Comparison of ENCODE assay signal across 15 cellular contexts in genomic region chr10:33099748-33100147, GRCh38.
A peak's percentile ranks its signal among the peaks of the same experiment; 100 is the strongest.
DNase-seq lines count a peak whose midpoint lies in the region; ATAC-seq and TF ChIP-seq lines count a peak whose summit lies in the region.
"Had no signal": no experiment of that assay in that cellular context is flagged by ENCODE, and none has a peak within 500 bp of the region (broad histone marks: within the 10 kb centered on the region; RNA-seq: fewer than 3 reads in every experiment).

No MANE protein-coding gene starts in this region.

- H3K4me1 ChIP-seq in OCI-LY7 (ENCODE audit: insufficient read depth, low read length, poor library complexity, severe bottlenecking) (peaks cover 68% of the 10 kb centered on the region), A673 (ENCODE audit: insufficient read depth, low read length, poor library complexity, severe bottlenecking) (no peaks in the 10 kb centered on the region)
- H3K4me1 ChIP-seq: gastroesophageal sphincter, prostate gland had no signal

- no peak for DNase-seq in activated T-cell treated with anti-CD3 and anti-CD28 coated beads, Interleukin-2, amount 50 U/mL, for 4 hours
- no peak for DNase-seq in activated T-cell treated with anti-CD3 and anti-CD28 coated beads, Interleukin-2, amount 50 U/mL, for 1 hour
- DNase-seq in OCI-LY7 (ENCODE audit: low spot score) (no peak), dedifferentiated amniotic fluid mesenchymal stem cell (ENCODE audit: extremely low spot score) (peak; percentile 72), A673 (ENCODE audit: low spot score) (no peak), pons (ENCODE audit: low spot score) (no peak)
- DNase-seq in CD4-positive, alpha-beta T cell, result no peak
- DNase-seq: activated CD4-positive, alpha-beta T cell treated with anti-CD3 and anti-CD28 coated beads, Interleukin-2, amount 50 U/mL, for 48 hours; islet precursor cell; NCI-H1930; NCI-H526 had no signal

- H3K9me3 ChIP-seq in OCI-LY7 (ENCODE audit: low read length), result peaks cover 65% of the 10 kb centered on the region
- H3K9me3 ChIP-seq in CD4-positive, alpha-beta T cell (ENCODE audit: control insufficient read depth, low read length), result peaks cover 4% of the 10 kb centered on the region
- no peaks in the 10 kb centered on the region for H3K9me3 ChIP-seq in A673 (ENCODE audit: low read depth, low read length, poor library complexity, severe bottlenecking)
- H3K9me3 ChIP-seq: gastroesophageal sphincter, prostate gland had no signal

- H3K36me3 ChIP-seq in OCI-LY7 (ENCODE audit: insufficient read depth, low read length) (peaks cover 44% of the 10 kb centered on the region), A673 (ENCODE audit: insufficient read depth, low read length, poor library complexity, severe bottlenecking) (no peaks in the 10 kb centered on the region)
- H3K36me3 ChIP-seq: gastroesophageal sphincter, prostate gland, tibial nerve had no signal

- no peaks in the 10 kb centered on the region for H3K9me2 ChIP-seq in OCI-LY7 (ENCODE audit: insufficient read depth, low read length)

- H3K36me3 Mint-ChIP-seq in activated T-cell treated with anti-CD3 and anti-CD28 coated beads, Interleukin-2, amount 50 U/mL, for 4 hours (ENCODE audit: insufficient read depth), result peaks cover 9% of the 10 kb centered on the region
- peaks cover 4% of the 10 kb centered on the region for H3K36me3 Mint-ChIP-seq in stimulated activated naive CD8-positive, alpha-beta T cell treated with anti-CD3 and anti-CD28 coated beads, Interleukin-15, Interleukin-2, amounts not matched to agents 100 ng/mL and 50 ng/mL, for 24 hours (ENCODE audit: low read depth)
- H3K36me3 Mint-ChIP-seq in CD4-positive, alpha-beta T cell (ENCODE audit: low read depth), result peaks cover 12% of the 10 kb centered on the region

- POLR2A ChIA-PET in OCI-LY7 (lab: Charles Lee), result interaction anchor here (0.6 to 7.1 kb wide), 4 partner anchors 13 to 19 kb away, joined by 3 to 78 read pairs (median 5); no protein-coding TSS in a partner anchor
- POLR2A ChIA-PET in CD4-positive, alpha-beta T cell (lab: Charles Lee), result interaction anchor here (1.3 to 4.1 kb wide), 3 partner anchors 10 to 39 kb away, joined by 6 to 21 read pairs (median 9); no protein-coding TSS in a partner anchor
- POLR2A ChIA-PET in A673 (lab: Charles Lee; ENCODE audit: low non-redundant PET), result no interaction called here

- H3K27me3 Mint-ChIP-seq in activated T-cell treated with anti-CD3 and anti-CD28 coated beads, Interleukin-2, amount 50 U/mL, for 4 hours (ENCODE audit: low read depth), result no peaks in the 10 kb centered on the region
- peaks cover 5% of the 10 kb centered on the region for H3K27me3 Mint-ChIP-seq in stimulated activated naive CD8-positive, alpha-beta T cell treated with anti-CD3 and anti-CD28 coated beads, Interleukin-15, Interleukin-2, amounts not matched to agents 100 ng/mL and 50 ng/mL, for 24 hours
- no peaks in the 10 kb centered on the region for H3K27me3 Mint-ChIP-seq in CD4-positive, alpha-beta T cell

- H3K4me1 Mint-ChIP-seq in activated T-cell treated with anti-CD3 and anti-CD28 coated beads, Interleukin-2, amount 50 U/mL, for 4 hours (ENCODE audit: low read depth), result peaks cover 72% of the 10 kb centered on the region
- peaks cover 58% of the 10 kb centered on the region for H3K4me1 Mint-ChIP-seq in stimulated activated naive CD8-positive, alpha-beta T cell treated with anti-CD3 and anti-CD28 coated beads, Interleukin-15, Interleukin-2, amounts not matched to agents 100 ng/mL and 50 ng/mL, for 24 hours (ENCODE audit: low read depth)
- H3K4me1 Mint-ChIP-seq in CD4-positive, alpha-beta T cell (ENCODE audit: low read depth), result peaks cover 44% of the 10 kb centered on the region

- intact Hi-C loops in OCI-LY7 (cut with micrococcal nuclease; ENCODE audit: unreplicated experiment), result loop anchor here (5.0 to 10.0 kb wide), 4 partner anchors 53 to 782 kb away; partner anchors contain the start of gene ITGB1
- intact Hi-C loops in CD4-positive, alpha-beta T cell (cut with DNase I, micrococcal nuclease), result no loop called here
- intact Hi-C loops in A673 (cut with micrococcal nuclease; ENCODE audit: unreplicated experiment), result no loop called here

- H2AFZ ChIP-seq in OCI-LY7 (ENCODE audit: low read length), result peak overlapping the region; percentile 31; the same call in 1 of the 2 replicates

- H3K4me3 Mint-ChIP-seq in activated T-cell treated with anti-CD3 and anti-CD28 coated beads, Interleukin-2, amount 50 U/mL, for 4 hours, result no peak overlapping the region
- peak overlapping the region; percentile 25 for H3K4me3 Mint-ChIP-seq in stimulated activated naive CD8-positive, alpha-beta T cell treated with anti-CD3 and anti-CD28 coated beads, Interleukin-15, Interleukin-2, amounts not matched to agents 100 ng/mL and 50 ng/mL, for 24 hours
- H3K4me3 Mint-ChIP-seq in CD4-positive, alpha-beta T cell, result no peak overlapping the region

- peak; percentile 47 to 53 for ATAC-seq in activated T-cell treated with anti-CD3 and anti-CD28 coated beads, Interleukin-2, amount 50 U/mL, for 4 hours
- ATAC-seq in CD4-positive, alpha-beta T cell (ENCODE audit: poor library complexity), result no peak
- ATAC-seq: gastroesophageal sphincter had no signal

- CTCF ChIA-PET in OCI-LY7 (lab: Charles Lee; ENCODE audit: unreplicated experiment) (no interaction called here), A673 (lab: Charles Lee) (interaction anchor here (0.7 kb wide), 1 partner anchor 338 kb away, joined by 3 read pairs; no protein-coding TSS in a partner anchor)
- CTCF ChIA-PET in CD4-positive, alpha-beta T cell (lab: Charles Lee), result interaction anchor here (1.2 to 1.4 kb wide), 2 partner anchors 10 to 16 kb away, joined by 3 to 5 read pairs; no protein-coding TSS in a partner anchor

- BruUV-seq in OCI-LY7 (replicated peaks; lab: Mats Ljungman, UMichigan) (no TSS peak), A673 (replicated peaks; lab: Mats Ljungman, UMichigan) (no TSS peak)

- no peaks in the 10 kb centered on the region for H3K79me2 ChIP-seq in OCI-LY7 (ENCODE audit: insufficient read depth, low read depth, low read length)

- TF ChIP-seq CTCF in OCI-LY7 (conservative IDR thresholded peaks at IDR 0.05; ENCODE audit: low read length) (no peak), A673 (conservative IDR thresholded peaks at IDR 0.05; ENCODE audit: low read depth, low read length) (no peak)
- TF ChIP-seq CTCF in CD4-positive, alpha-beta T cell (IDR thresholded peaks at IDR 0.05), result no peak

- H3K27me3 ChIP-seq in CD4-positive, alpha-beta T cell (ENCODE audit: control insufficient read depth, insufficient read depth, low read length), result no peaks in the 10 kb centered on the region
- H3K27me3 ChIP-seq in A673 (replicated peaks; ENCODE audit: insufficient read depth, low read depth, low read length, poor library complexity), result no peaks in the 10 kb centered on the region
- H3K27me3 ChIP-seq: gastroesophageal sphincter, tibial nerve had no signal

- no peaks in the 10 kb centered on the region for H4K20me1 ChIP-seq in OCI-LY7 (ENCODE audit: insufficient read depth, low read length)

- peak overlapping the region; percentile 86 for H3K27ac Mint-ChIP-seq in stimulated activated naive CD8-positive, alpha-beta T cell treated with anti-CD3 and anti-CD28 coated beads, Interleukin-15, Interleukin-2, amounts not matched to agents 100 ng/mL and 50 ng/mL, for 24 hours
- H3K27ac Mint-ChIP-seq in CD4-positive, alpha-beta T cell, result no peak overlapping the region

- no peak overlapping the region for H3K4me3 ChIP-seq in OCI-LY7 (ENCODE audit: low read depth, low read length, poor library complexity, severe bottlenecking)
- no peak overlapping the region for H3K4me3 ChIP-seq in A673 (ENCODE audit: low read depth, low read length, poor library complexity, severe bottlenecking)
- H3K4me3 ChIP-seq: gastroesophageal sphincter, prostate gland, tibial nerve had no signal

- H3K27ac ChIP-seq in OCI-LY7 (ENCODE audit: low read depth, low read length, poor library complexity, severe bottlenecking) (peak overlapping the region; percentile 21), A673 (ENCODE audit: low read depth, low read length, poor library complexity, severe bottlenecking) (no peak overlapping the region)
- no peak overlapping the region for H3K27ac ChIP-seq in CD4-positive, alpha-beta T cell (ENCODE audit: low read depth, low read length)
- H3K27ac ChIP-seq: gastroesophageal sphincter, prostate gland, tibial nerve had no signal

- no peak overlapping the region for H3K4me2 ChIP-seq in OCI-LY7 (ENCODE audit: low read length)

- peaks cover 15% of the 10 kb centered on the region for H3K9me3 Mint-ChIP-seq in activated T-cell treated with anti-CD3 and anti-CD28 coated beads, Interleukin-2, amount 50 U/mL, for 4 hours
- peaks cover 21% of the 10 kb centered on the region for H3K9me3 Mint-ChIP-seq in stimulated activated naive CD8-positive, alpha-beta T cell treated with anti-CD3 and anti-CD28 coated beads, Interleukin-15, Interleukin-2, amounts not matched to agents 100 ng/mL and 50 ng/mL, for 24 hours
- H3K9me3 Mint-ChIP-seq in CD4-positive, alpha-beta T cell, result peaks cover 7% of the 10 kb centered on the region
